1 cellular context compared by ENCODE assay signal in the genomic region with DNA sequence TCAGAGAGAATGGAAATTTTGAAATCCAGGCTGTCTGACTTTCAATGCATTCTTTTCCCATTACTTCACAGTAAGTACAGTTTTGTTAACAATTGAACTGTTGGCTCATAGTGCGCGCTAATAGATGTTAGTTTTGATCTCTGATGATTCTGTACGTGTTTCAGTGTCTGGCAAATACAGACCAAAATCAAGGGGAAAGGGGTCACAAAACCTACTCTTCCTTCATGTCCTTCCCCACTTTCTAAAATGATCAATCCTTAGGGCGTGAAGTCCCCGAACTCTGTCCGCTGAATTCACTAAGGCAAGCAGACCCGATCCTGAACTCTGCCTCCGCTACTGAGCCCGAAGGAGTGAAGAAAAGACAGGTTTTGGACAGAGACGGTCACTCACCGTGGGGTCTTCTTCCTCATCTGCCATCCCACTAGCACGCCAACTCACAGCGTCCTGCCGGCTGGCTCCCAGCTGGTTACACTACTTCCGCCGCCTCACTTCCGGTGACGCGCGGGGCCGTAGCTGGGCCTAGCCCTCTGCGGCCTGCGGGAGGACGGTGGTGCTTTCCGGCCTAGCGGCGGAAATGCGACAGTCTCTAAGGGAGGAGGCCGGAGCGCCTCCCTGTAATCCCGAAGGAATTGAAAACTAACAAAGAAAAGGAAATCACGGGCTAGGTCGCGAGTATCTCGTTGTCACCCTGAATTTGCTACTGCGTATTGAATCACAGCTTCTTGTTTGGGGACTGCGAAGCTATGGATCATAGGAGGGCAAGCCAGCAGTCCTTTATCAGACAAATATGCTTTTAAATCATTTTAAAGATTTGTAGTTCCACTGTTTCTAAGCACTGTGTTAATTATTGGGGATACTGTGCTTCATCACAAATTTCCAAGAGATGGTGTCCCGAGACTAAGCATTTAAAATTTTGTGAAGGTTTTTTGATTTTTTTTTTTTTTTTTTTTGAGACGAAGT.
TF ChIP-seq lines count a peak whose summit lies in the region.

TSS of gene TAF13 (minus strand) at position 473 of the 960 bp plus-strand sequence. CDS start at position 417, 56 bp downstream.

TF ChIP-seq in K562, 482 proteins besides CTCF, POLR2A, EP300 and RAD21 (continued from another document and continues in another):
- TF ChIP-seq SMC3 (conservative IDR thresholded peaks at IDR 0.05; ENCODE audit: insufficient read depth, low read depth, low read length): 0 out of 2 replicates have a peak, but pooled peaks have one; percentile 13
- peak; percentile 17 for TF ChIP-seq PRDM10 (IDR thresholded peaks at IDR 0.05; ENCODE audit: partially characterized antibody)
- peak; percentile 75 for TF ChIP-seq ZNF589 (CRISPR knock-in tag; IDR thresholded peaks at IDR 0.05; ENCODE audit: low read depth)
- TF ChIP-seq CHCHD3 (CRISPR knock-in tag; IDR thresholded peaks at IDR 0.05): no peak
- no peak for TF ChIP-seq ZNF282 (CRISPR knock-in tag; IDR thresholded peaks at IDR 0.05)
- no peak for TF ChIP-seq ELK1 (CRISPR knock-in tag; IDR thresholded peaks at IDR 0.05)
- TF ChIP-seq, protein P1, sequence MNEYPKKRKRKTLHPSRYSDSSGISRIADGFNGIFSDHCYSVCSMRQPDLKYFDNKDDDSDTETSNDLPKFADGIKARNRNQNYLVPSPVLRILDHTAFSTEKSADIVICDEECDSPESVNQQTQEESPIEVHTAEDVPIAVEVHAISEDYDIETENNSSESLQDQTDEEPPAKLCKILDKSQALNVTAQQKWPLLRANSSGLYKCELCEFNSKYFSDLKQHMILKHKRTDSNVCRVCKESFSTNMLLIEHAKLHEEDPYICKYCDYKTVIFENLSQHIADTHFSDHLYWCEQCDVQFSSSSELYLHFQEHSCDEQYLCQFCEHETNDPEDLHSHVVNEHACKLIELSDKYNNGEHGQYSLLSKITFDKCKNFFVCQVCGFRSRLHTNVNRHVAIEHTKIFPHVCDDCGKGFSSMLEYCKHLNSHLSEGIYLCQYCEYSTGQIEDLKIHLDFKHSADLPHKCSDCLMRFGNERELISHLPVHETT (CRISPR knock-in tag; conservative IDR thresholded peaks at IDR 0.05 in 1 of 2, IDR thresholded peaks at IDR 0.05 in 1 of 2): peak in 1 of 2 experiments; percentile 88; a peak in 2 of 4 replicates
- no peak for TF ChIP-seq WHSC1 (IDR thresholded peaks at IDR 0.05; ENCODE audit: low read length)
- TF ChIP-seq KAT8 (IDR thresholded peaks at IDR 0.05; ENCODE audit: low read depth): no peak
- TF ChIP-seq ZNF280A (IDR thresholded peaks at IDR 0.05; ENCODE audit: low read depth, partially characterized antibody): no peak
- TF ChIP-seq, protein P2, sequence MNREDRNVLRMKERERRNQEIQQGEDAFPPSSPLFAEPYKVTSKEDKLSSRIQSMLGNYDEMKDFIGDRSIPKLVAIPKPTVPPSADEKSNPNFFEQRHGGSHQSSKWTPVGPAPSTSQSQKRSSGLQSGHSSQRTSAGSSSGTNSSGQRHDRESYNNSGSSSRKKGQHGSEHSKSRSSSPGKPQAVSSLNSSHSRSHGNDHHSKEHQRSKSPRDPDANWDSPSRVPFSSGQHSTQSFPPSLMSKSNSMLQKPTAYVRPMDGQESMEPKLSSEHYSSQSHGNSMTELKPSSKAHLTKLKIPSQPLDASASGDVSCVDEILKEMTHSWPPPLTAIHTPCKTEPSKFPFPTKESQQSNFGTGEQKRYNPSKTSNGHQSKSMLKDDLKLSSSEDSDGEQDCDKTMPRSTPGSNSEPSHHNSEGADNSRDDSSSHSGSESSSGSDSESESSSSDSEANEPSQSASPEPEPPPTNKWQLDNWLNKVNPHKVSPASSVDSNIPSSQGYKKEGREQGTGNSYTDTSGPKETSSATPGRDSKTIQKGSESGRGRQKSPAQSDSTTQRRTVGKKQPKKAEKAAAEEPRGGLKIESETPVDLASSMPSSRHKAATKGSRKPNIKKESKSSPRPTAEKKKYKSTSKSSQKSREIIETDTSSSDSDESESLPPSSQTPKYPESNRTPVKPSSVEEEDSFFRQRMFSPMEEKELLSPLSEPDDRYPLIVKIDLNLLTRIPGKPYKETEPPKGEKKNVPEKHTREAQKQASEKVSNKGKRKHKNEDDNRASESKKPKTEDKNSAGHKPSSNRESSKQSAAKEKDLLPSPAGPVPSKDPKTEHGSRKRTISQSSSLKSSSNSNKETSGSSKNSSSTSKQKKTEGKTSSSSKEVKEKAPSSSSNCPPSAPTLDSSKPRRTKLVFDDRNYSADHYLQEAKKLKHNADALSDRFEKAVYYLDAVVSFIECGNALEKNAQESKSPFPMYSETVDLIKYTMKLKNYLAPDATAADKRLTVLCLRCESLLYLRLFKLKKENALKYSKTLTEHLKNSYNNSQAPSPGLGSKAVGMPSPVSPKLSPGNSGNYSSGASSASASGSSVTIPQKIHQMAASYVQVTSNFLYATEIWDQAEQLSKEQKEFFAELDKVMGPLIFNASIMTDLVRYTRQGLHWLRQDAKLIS (CRISPR knock-in tag; IDR thresholded peaks at IDR 0.05): no peak
- TF ChIP-seq CCNT2 (IDR thresholded peaks at IDR 0.05; ENCODE audit: borderline replicate concordance, extremely low read depth, insufficient read length, low read depth, low read length): peak; percentile 37
- TF ChIP-seq KDM5B (IDR thresholded peaks at IDR 0.05; ENCODE audit: insufficient replicate concordance, low read depth, low read length): peak; percentile 97
- no peak for TF ChIP-seq DMBX1 (CRISPR knock-in tag; IDR thresholded peaks at IDR 0.05; ENCODE audit: borderline replicate concordance)
- peak in 1 of 2 experiments; percentile 75; a peak in 1 of 4 replicates for TF ChIP-seq MLX (CRISPR knock-in tag; conservative IDR thresholded peaks at IDR 0.05)
- peak; percentile 96 for TF ChIP-seq GABPB1 (CRISPR knock-in tag; IDR thresholded peaks at IDR 0.05)
- TF ChIP-seq TEAD4 (IDR thresholded peaks at IDR 0.05; ENCODE audit: low read length): peak; percentile 2; the same call in 1 of the 2 replicates
- TF ChIP-seq TEAD4 (CRISPR knock-in tag; IDR thresholded peaks at IDR 0.05; ENCODE audit: borderline replicate concordance): no peak
- TF ChIP-seq ZNF311 (CRISPR knock-in tag; IDR thresholded peaks at IDR 0.05): no peak
- no peak for TF ChIP-seq ZNF134 (CRISPR knock-in tag; conservative IDR thresholded peaks at IDR 0.05)
- TF ChIP-seq, protein P3, sequence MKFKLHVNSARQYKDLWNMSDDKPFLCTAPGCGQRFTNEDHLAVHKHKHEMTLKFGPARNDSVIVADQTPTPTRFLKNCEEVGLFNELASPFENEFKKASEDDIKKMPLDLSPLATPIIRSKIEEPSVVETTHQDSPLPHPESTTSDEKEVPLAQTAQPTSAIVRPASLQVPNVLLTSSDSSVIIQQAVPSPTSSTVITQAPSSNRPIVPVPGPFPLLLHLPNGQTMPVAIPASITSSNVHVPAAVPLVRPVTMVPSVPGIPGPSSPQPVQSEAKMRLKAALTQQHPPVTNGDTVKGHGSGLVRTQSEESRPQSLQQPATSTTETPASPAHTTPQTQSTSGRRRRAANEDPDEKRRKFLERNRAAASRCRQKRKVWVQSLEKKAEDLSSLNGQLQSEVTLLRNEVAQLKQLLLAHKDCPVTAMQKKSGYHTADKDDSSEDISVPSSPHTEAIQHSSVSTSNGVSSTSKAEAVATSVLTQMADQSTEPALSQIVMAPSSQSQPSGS (CRISPR knock-in tag; IDR thresholded peaks at IDR 0.05): no peak
- no peak for TF ChIP-seq SAFB2 (IDR thresholded peaks at IDR 0.05; ENCODE audit: borderline replicate concordance, low read depth, low read length, severe bottlenecking)
- TF ChIP-seq, protein P4, sequence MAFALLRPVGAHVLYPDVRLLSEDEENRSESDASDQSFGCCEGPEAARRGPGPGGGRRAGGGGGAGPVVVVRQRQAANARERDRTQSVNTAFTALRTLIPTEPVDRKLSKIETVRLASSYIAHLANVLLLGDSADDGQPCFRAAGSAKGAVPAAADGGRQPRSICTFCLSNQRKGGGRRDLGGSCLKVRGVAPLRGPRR (CRISPR knock-in tag; IDR thresholded peaks at IDR 0.05): no peak
- TF ChIP-seq, protein P5, sequence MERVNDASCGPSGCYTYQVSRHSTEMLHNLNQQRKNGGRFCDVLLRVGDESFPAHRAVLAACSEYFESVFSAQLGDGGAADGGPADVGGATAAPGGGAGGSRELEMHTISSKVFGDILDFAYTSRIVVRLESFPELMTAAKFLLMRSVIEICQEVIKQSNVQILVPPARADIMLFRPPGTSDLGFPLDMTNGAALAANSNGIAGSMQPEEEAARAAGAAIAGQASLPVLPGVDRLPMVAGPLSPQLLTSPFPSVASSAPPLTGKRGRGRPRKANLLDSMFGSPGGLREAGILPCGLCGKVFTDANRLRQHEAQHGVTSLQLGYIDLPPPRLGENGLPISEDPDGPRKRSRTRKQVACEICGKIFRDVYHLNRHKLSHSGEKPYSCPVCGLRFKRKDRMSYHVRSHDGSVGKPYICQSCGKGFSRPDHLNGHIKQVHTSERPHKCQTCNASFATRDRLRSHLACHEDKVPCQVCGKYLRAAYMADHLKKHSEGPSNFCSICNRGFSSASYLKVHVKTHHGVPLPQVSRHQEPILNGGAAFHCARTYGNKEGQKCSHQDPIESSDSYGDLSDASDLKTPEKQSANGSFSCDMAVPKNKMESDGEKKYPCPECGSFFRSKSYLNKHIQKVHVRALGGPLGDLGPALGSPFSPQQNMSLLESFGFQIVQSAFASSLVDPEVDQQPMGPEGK (CRISPR knock-in tag; IDR thresholded peaks at IDR 0.05; ENCODE audit: borderline replicate concordance): no peak
- no peak for TF ChIP-seq ZNF140 (CRISPR knock-in tag; IDR thresholded peaks at IDR 0.05)
- TF ChIP-seq ZNF217 (CRISPR knock-in tag; IDR thresholded peaks at IDR 0.05): no peak
- TF ChIP-seq ELF2 (CRISPR knock-in tag; IDR thresholded peaks at IDR 0.05): no peak
- TF ChIP-seq, protein P6, sequence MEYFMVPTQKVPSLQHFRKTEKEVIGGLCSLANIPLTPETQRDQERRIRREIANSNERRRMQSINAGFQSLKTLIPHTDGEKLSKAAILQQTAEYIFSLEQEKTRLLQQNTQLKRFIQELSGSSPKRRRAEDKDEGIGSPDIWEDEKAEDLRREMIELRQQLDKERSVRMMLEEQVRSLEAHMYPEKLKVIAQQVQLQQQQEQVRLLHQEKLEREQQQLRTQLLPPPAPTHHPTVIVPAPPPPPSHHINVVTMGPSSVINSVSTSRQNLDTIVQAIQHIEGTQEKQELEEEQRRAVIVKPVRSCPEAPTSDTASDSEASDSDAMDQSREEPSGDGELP (CRISPR knock-in tag; IDR thresholded peaks at IDR 0.05; ENCODE audit: borderline replicate concordance): peak; percentile 100
- TF ChIP-seq E2F3 (CRISPR knock-in tag; IDR thresholded peaks at IDR 0.05): no peak
- TF ChIP-seq ZNF551 (CRISPR knock-in tag; IDR thresholded peaks at IDR 0.05): no peak
- TF ChIP-seq CHD2 (IDR thresholded peaks at IDR 0.05; ENCODE audit: low read depth, low read length): peak; percentile 84
- TF ChIP-seq ZFP36 (IDR thresholded peaks at IDR 0.05; ENCODE audit: low read depth, low read length, partially characterized antibody): peak; percentile 30
- TF ChIP-seq LCOR (CRISPR knock-in tag; IDR thresholded peaks at IDR 0.05): no peak
- TF ChIP-seq SETDB1 (IDR thresholded peaks at IDR 0.05; ENCODE audit: low read length): no peak
- peak; percentile 100 for TF ChIP-seq DACH1 (IDR thresholded peaks at IDR 0.05; ENCODE audit: partially characterized antibody)
- TF ChIP-seq MXD1 (CRISPR knock-in tag; IDR thresholded peaks at IDR 0.05; ENCODE audit: borderline replicate concordance, poor library complexity, severe bottlenecking): no peak
- TF ChIP-seq KLF1 (tag; IDR thresholded peaks at IDR 0.05): no peak
